ENCODE assay signal across 9 cellular contexts in the genomic region with DNA sequence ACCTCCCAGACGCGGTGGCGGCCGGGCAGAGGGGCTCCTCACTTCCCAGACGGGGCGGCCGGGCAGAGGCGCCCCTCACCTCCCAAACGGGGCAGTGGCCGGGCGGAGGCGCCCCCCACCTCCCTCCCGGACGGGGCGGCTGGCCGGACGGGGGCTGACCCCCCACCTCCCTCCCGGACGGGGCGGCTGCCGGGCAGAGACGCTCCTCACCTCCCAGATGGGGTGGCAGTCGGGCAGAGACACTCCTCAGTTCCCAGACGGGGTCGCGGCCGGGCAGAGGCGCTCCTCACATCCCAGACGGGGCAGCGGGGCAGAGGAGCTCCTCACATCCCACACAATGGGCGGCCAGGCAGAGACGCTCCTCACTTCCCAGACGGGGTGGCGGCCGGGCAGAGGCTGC. TPM values are rescaled to one million over a fixed set of nuclear protein-coding genes. Genes with fewer than 3 reads are reported as not detected.
DNase-seq lines count a peak whose midpoint lies in the region; ATAC-seq, FAIRE-seq and TF ChIP-seq lines count a peak whose summit lies in the region.
"Not testable (repeated sequence)": the region's sequence is repeated elsewhere in the genome, so short reads cannot be mapped to it uniquely, and the experiment has no call there.
"Had no signal": no experiment of that assay in that cellular context is flagged by ENCODE, and none has a peak within 500 bp of the region (broad histone marks: within the 10 kb centered on the region; RNA-seq: fewer than 3 reads in every experiment).

No MANE protein-coding gene starts in this region.

- not testable (repeated sequence) for H3K4me3 Mint-ChIP-seq in type B pancreatic cell

- H3K4me3 ChIP-seq in RWPE2 (ENCODE audit: severe bottlenecking); breast epithelium; kidney (ENCODE audit: low read length in 2 of 2); lower lobe of right lung; sigmoid colon: not testable (repeated sequence)

- not testable (repeated sequence) for ATAC-seq in RWPE2 (ENCODE audit: low read depth); lower lobe of right lung

- TF ChIP-seq POLR2A in breast epithelium (IDR thresholded peaks at IDR 0.05); sigmoid colon (IDR thresholded peaks at IDR 0.05): not testable (repeated sequence)

- H3K27me3 ChIP-seq in RWPE2 (ENCODE audit: insufficient read depth, poor library complexity, severe bottlenecking); breast epithelium; lower lobe of right lung (ENCODE audit: low read depth); sigmoid colon: not testable (repeated sequence)

- WGBS in sigmoid colon, 2 donors = 93 to 96% methylated on average over 35 of the region's 35 CpGs

- H3K27ac ChIP-seq in RWPE2 (ENCODE audit: poor library complexity, severe bottlenecking); breast epithelium; kidney (ENCODE audit: low read depth in 2 of 2, low read length in 2 of 2); lower lobe of right lung; sigmoid colon: not testable (repeated sequence)

- H3K9ac ChIP-seq in kidney (ENCODE audit: low read length in 2 of 2) = not testable (repeated sequence)

- not testable (repeated sequence) for H3K9me3 Mint-ChIP-seq in type B pancreatic cell

- not testable (repeated sequence) for H3K36me3 ChIP-seq in RWPE2 (ENCODE audit: low read depth); breast epithelium; kidney (ENCODE audit: control insufficient read depth in 1 of 2, insufficient read depth in 2 of 2, low read length in 2 of 2); lower lobe of right lung; sigmoid colon

- H3K4me1 ChIP-seq in RWPE2 (ENCODE audit: insufficient read depth, poor library complexity, severe bottlenecking); breast epithelium; kidney (ENCODE audit: control insufficient read depth in 1 of 2, insufficient read depth in 1 of 2, low read depth in 1 of 2, low read length in 2 of 2): not testable (repeated sequence)
- H3K4me1 ChIP-seq in lower lobe of right lung (peaks cover 11% of the 10 kb centered on the region), sigmoid colon (peaks cover 0 to 13% (median 11%) of the 10 kb centered on the region in 4 donors)

- not testable (repeated sequence) for TF ChIP-seq CTCF in RWPE2 (IDR thresholded peaks at IDR 0.05; ENCODE audit: poor library complexity, severe bottlenecking); breast epithelium (IDR thresholded peaks at IDR 0.05); kidney (IDR thresholded peaks at IDR 0.05; ENCODE audit: borderline replicate concordance, extremely low read depth, insufficient read depth); lower lobe of right lung (IDR thresholded peaks at IDR 0.05); sigmoid colon (IDR thresholded peaks at IDR 0.05); type B pancreatic cell (conservative IDR thresholded peaks at IDR 0.05)

- not testable (repeated sequence) for TF ChIP-seq EP300 in sigmoid colon (IDR thresholded peaks at IDR 0.05)

- H3K27me3 Mint-ChIP-seq in type B pancreatic cell = not testable (repeated sequence)

- not testable (repeated sequence) for H3K4me1 Mint-ChIP-seq in type B pancreatic cell (ENCODE audit: unreplicated experiment)

- DNase-seq in RWPE2 (ENCODE audit: low spot score) = peak; percentile 13
- DNase-seq in activated CD8-positive, alpha-beta memory T cell treated with anti-CD3 and anti-CD28 coated beads, Interleukin-2, amount 50 U/mL, for 48 hours = peak; percentile 26
- peak; percentile 7 to 33 for DNase-seq in breast epithelium (ENCODE audit: low spot score in 2 of 2)
- peak; percentile 55 for DNase-seq in kidney
- peak; percentile 31 for DNase-seq in lower lobe of right lung
- peak; percentile 42 for DNase-seq in sigmoid colon
- DNase-seq in type B pancreatic cell (ENCODE audit: extremely low spot score, unreplicated experiment) = peak; percentile 60

- H3K36me3 Mint-ChIP-seq in type B pancreatic cell = not testable (repeated sequence)

- H3K27ac Mint-ChIP-seq in type B pancreatic cell = not testable (repeated sequence)

- H3K9me3 ChIP-seq in RWPE2 (ENCODE audit: severe bottlenecking); breast epithelium; kidney (ENCODE audit: control insufficient read depth in 1 of 2, low read length in 2 of 2); lower lobe of right lung; sigmoid colon: not testable (repeated sequence)

- not testable (repeated sequence) for FAIRE-seq in kidney (lab: Jason Lieb, UNC)

- intact Hi-C loops in breast epithelium (cut with DNase I; ENCODE audit: low total_unique reads); kidney (cut with DNase I); lower lobe of right lung (cut with DNase I): not testable (repeated sequence)
- intact Hi-C loops in sigmoid colon (cut with DNase I) = loop anchor here (5.0 kb wide), 1 partner anchor 162 kb away; a partner anchor contains a TSS

RNA-seq across cellular contexts. Expression of a gene that starts 45.1 kb away (rescaled TPM):
- total RNA-seq in breast epithelium (not detected), kidney (0.13 TPM), lower lobe of right lung (not detected), sigmoid colon (not detected), type B pancreatic cell (ENCODE audit: low replicate concordance) (1.3 and 2.0 TPM in 2 replicates)
- polyA plus RNA-seq in kidney (ENCODE audit: insufficient read depth, low read depth, low replicate concordance) (not detected), sigmoid colon (under 1 TPM in 1 of 3 donors, not detected in 2; 0.03 TPM)
- total RNA-seq: CD4-positive, alpha-beta T cell had no signal
- polyA plus RNA-seq: BJ had no signal

RNA-seq across cellular contexts. Expression of a gene that starts 58.0 kb away (rescaled TPM):
- total RNA-seq in breast epithelium (10 to 100 TPM in 2 of 3 donors, 1 to 10 TPM in 1; 8.9 to 18.0 (median 14.9) TPM), kidney (16.7 TPM), lower lobe of right lung (8.3 TPM), sigmoid colon (1 to 10 TPM; 2.5 to 5.5 (median 2.9) TPM), type B pancreatic cell (ENCODE audit: low replicate concordance) (10.6 and 24.2 TPM in 2 replicates)
- polyA plus RNA-seq in kidney (ENCODE audit: insufficient read depth, low read depth, low replicate concordance) (11.4 TPM), sigmoid colon (10 to 100 TPM in 2 of 3 donors, 1 to 10 TPM in 1; 7.4 to 14.3 (median 10.2) TPM)
- total RNA-seq: CD4-positive, alpha-beta T cell had no signal
